10 cellular contexts compared by ENCODE assay signal in genomic region chr5:41870621-41871048, GRCh38. TPM values are rescaled to one million over a fixed set of nuclear protein-coding genes. Genes with fewer than 3 reads are reported as not detected.
DNase-seq lines count a peak whose midpoint lies in the region; ATAC-seq, FAIRE-seq and TF ChIP-seq lines count a peak whose summit lies in the region.
"Had no signal": no experiment of that assay in that cellular context is flagged by ENCODE, and none has a peak within 500 bp of the region (broad histone marks: within the 10 kb centered on the region; RNA-seq: fewer than 3 reads in every experiment).

No MANE protein-coding gene starts in this region.

- peak overlapping the region; percentile 82 to 92 (median 85) for H3K4me3 ChIP-seq in keratinocyte (ENCODE audit: control insufficient read depth in 2 of 3, extremely low read depth in 1 of 3, insufficient read depth in 2 of 3, low read depth in 1 of 3, low read length in 3 of 3)

- peaks cover 51% of the 10 kb centered on the region for H3K4me1 Mint-ChIP-seq in activated naive CD8-positive, alpha-beta T cell treated with anti-CD3 and anti-CD28 coated beads for 36 hours

- H3K79me2 ChIP-seq in keratinocyte (ENCODE audit: control insufficient read depth, insufficient read depth, low read length) = peaks cover 27% of the 10 kb centered on the region

- H4K20me1 ChIP-seq in keratinocyte (ENCODE audit: control insufficient read depth, extremely low read depth, insufficient read depth, low read length) = no peaks in the 10 kb centered on the region

- peak overlapping the region; percentile 99 for H2AFZ ChIP-seq in keratinocyte (ENCODE audit: control insufficient read depth, low read length)

- H3K9ac ChIP-seq in keratinocyte (ENCODE audit: control insufficient read depth, extremely low read depth, insufficient read depth, low read length) = peak overlapping the region; percentile 91

- H3K4me3 Mint-ChIP-seq in activated naive CD8-positive, alpha-beta T cell treated with anti-CD3 and anti-CD28 coated beads for 36 hours = peak overlapping the region; percentile 92

- H3K36me3 ChIP-seq in keratinocyte (ENCODE audit: control insufficient read depth in 2 of 2, extremely low read depth in 1 of 2, insufficient read depth in 2 of 2, low read length in 2 of 2) = no peaks in the 10 kb centered on the region

- H3K27me3 ChIP-seq in keratinocyte (ENCODE audit: control insufficient read depth, extremely low read depth, insufficient read depth, low read length) = no peaks in the 10 kb centered on the region

- peaks cover 22% of the 10 kb centered on the region for H3K4me1 ChIP-seq in keratinocyte (ENCODE audit: control insufficient read depth, extremely low read depth, insufficient read depth, low read length)

- no peaks in the 10 kb centered on the region for H3K9me3 ChIP-seq in keratinocyte (ENCODE audit: control insufficient read depth, low read depth, low read length)

- peak overlapping the region; percentile 95 for H3K27ac Mint-ChIP-seq in activated naive CD8-positive, alpha-beta T cell treated with anti-CD3 and anti-CD28 coated beads for 36 hours

- H3K27me3 Mint-ChIP-seq in activated naive CD8-positive, alpha-beta T cell treated with anti-CD3 and anti-CD28 coated beads for 36 hours = no peaks in the 10 kb centered on the region

- no peaks in the 10 kb centered on the region for H3K9me1 ChIP-seq in keratinocyte (ENCODE audit: control insufficient read depth, extremely low read depth, insufficient read depth, low read length)

- no peak for TF ChIP-seq CTCF in keratinocyte (optimal IDR thresholded peaks at IDR 0.05 in 1 of 3, IDR thresholded peaks at IDR 0.05 in 1 of 3, conservative IDR thresholded peaks at IDR 0.05 in 1 of 3; ENCODE audit: extremely low read depth in 1 of 3, insufficient read depth in 2 of 3, low read length in 3 of 3)

- dilution Hi-C loops in keratinocyte (cut with MboI; ENCODE audit: extremely low pct_ligation_motif_present, low sequenced_read_pairs) = no loop called here

- FAIRE-seq in keratinocyte (lab: Jason Lieb, UNC) = no peak
- FAIRE-seq: A204.1, islet of Langerhans had no signal

- no peak for ATAC-seq in GM18502 (IDR thresholded peaks at IDR 0.05; ENCODE audit: poor library complexity, unreplicated experiment)
- ATAC-seq in HG02870 (IDR thresholded peaks at IDR 0.05; ENCODE audit: unreplicated experiment) = no peak
- no peak for ATAC-seq in GM21529 (IDR thresholded peaks at IDR 0.05; ENCODE audit: unreplicated experiment)

- H3K36me3 Mint-ChIP-seq in activated naive CD8-positive, alpha-beta T cell treated with anti-CD3 and anti-CD28 coated beads for 36 hours = peaks cover 18% of the 10 kb centered on the region

- H3K27ac ChIP-seq in keratinocyte (ENCODE audit: control insufficient read depth, insufficient read depth, low read length) (peak overlapping the region; percentile 83), substantia nigra (ENCODE audit: low read depth, low read length, poor library complexity, severe bottlenecking) (peak overlapping the region; percentile 65)

- no peaks in the 10 kb centered on the region for H3K9me3 Mint-ChIP-seq in activated naive CD8-positive, alpha-beta T cell treated with anti-CD3 and anti-CD28 coated beads for 36 hours

- DNase-seq in DMS53 (lab: John Stamatoyannopoulos, UW) (peak; percentile 19), DMS53 treated with DMSO at 0.1 percent for 48 hours (lab: John Stamatoyannopoulos, UW; ENCODE audit: unreplicated experiment) (no peak), keratinocyte (ENCODE audit: low read depth, low spot score) (no peak), substantia nigra (lab: John Stamatoyannopoulos, UW) (peak in 8 of 49 donors; percentile 28 to 58 (median 41))
- no peak for DNase-seq in activated naive CD8-positive, alpha-beta T cell treated with anti-CD3 and anti-CD28 coated beads for 36 hours

- H3K4me2 ChIP-seq in keratinocyte (ENCODE audit: control insufficient read depth, extremely low read depth, insufficient read depth, low read depth, low read length) = peak overlapping the region; percentile 91

RNA-seq across cellular contexts. Expression of gene OXCT1, which starts 0.4 kb away (rescaled TPM):
- 10 to 100 TPM; 77.5 to 80.6 TPM for total RNA-seq in activated naive CD8-positive, alpha-beta T cell treated with anti-CD3 and anti-CD28 coated beads for 36 hours
- 16.8 to 34.0 TPM (median 21.5 TPM) in 3 replicates for polyA plus RNA-seq in keratinocyte
- 32.8 TPM for polyA plus RNA-seq in keratinocyte (2011; ENCODE audit: low read depth)
- polyA plus RNA-seq in keratinocyte (2011; cell fraction: cytosol; rRNA removed) = 12.1 and 23.3 TPM in 2 replicates
- 19.2 and 21.4 TPM in 2 replicates for polyA plus RNA-seq in keratinocyte (2011; cell fraction: nucleus; rRNA removed)
- 12.5 and 24.8 TPM in 2 replicates for polyA plus RNA-seq in keratinocyte (2012; ENCODE audit: low replicate concordance)
- 3.0 to 24.4 TPM (median 10.0 TPM) in 3 replicates for polyA minus RNA-seq in keratinocyte
- 11.1 TPM for polyA minus RNA-seq in keratinocyte (2011; cell fraction: cytosol; rRNA and poly(A)+ RNA removed)
- 11.9 and 21.3 TPM in 2 replicates for polyA minus RNA-seq in keratinocyte (2011; cell fraction: nucleus; rRNA and poly(A)+ RNA removed)

RNA-seq across cellular contexts. Expression of gene RIMOC1, which starts 33.5 kb away (rescaled TPM):
- 10 to 100 TPM; 31.0 to 31.5 TPM for total RNA-seq in activated naive CD8-positive, alpha-beta T cell treated with anti-CD3 and anti-CD28 coated beads for 36 hours
- polyA plus RNA-seq in keratinocyte = 16.8 to 23.7 TPM (median 17.6 TPM) in 3 replicates
- 18.6 TPM for polyA plus RNA-seq in keratinocyte (2011; ENCODE audit: low read depth)
- polyA plus RNA-seq in keratinocyte (2011; cell fraction: cytosol; rRNA removed) = 12.3 and 26.7 TPM in 2 replicates
- 11.1 and 17.2 TPM in 2 replicates for polyA plus RNA-seq in keratinocyte (2011; cell fraction: nucleus; rRNA removed)
- 9.4 and 10.1 TPM in 2 replicates for polyA plus RNA-seq in keratinocyte (2012; ENCODE audit: low replicate concordance)
- polyA minus RNA-seq in keratinocyte = 6.5 to 28.5 TPM (median 19.3 TPM) in 3 replicates
- polyA minus RNA-seq in keratinocyte (2011; cell fraction: cytosol; rRNA and poly(A)+ RNA removed) = 13.8 TPM
- 7.6 and 13.2 TPM in 2 replicates for polyA minus RNA-seq in keratinocyte (2011; cell fraction: nucleus; rRNA and poly(A)+ RNA removed)

RNA-seq across cellular contexts. Expression of gene FBXO4, which starts 54.4 kb away (rescaled TPM):
- 10 to 100 TPM; 16.2 to 18.3 TPM for total RNA-seq in activated naive CD8-positive, alpha-beta T cell treated with anti-CD3 and anti-CD28 coated beads for 36 hours
- 4.5 to 5.6 TPM (median 5.0 TPM) in 3 replicates for polyA plus RNA-seq in keratinocyte
- polyA plus RNA-seq in keratinocyte (2011; ENCODE audit: low read depth) = 4.8 TPM
- 3.2 and 6.1 TPM in 2 replicates for polyA plus RNA-seq in keratinocyte (2011; cell fraction: cytosol; rRNA removed)
- polyA plus RNA-seq in keratinocyte (2011; cell fraction: nucleus; rRNA removed) = 3.6 and 4.1 TPM in 2 replicates
- 3.3 and 3.8 TPM in 2 replicates for polyA plus RNA-seq in keratinocyte (2012; ENCODE audit: low replicate concordance)
- polyA minus RNA-seq in keratinocyte = 1.8 to 3.1 TPM (median 2.0 TPM) in 3 replicates
- not detected for polyA minus RNA-seq in keratinocyte (2011; cell fraction: cytosol; rRNA and poly(A)+ RNA removed)
- polyA minus RNA-seq in keratinocyte (2011; cell fraction: nucleus; rRNA and poly(A)+ RNA removed) = 1.5 and 4.5 TPM in 2 replicates
